In the genomic region with DNA sequence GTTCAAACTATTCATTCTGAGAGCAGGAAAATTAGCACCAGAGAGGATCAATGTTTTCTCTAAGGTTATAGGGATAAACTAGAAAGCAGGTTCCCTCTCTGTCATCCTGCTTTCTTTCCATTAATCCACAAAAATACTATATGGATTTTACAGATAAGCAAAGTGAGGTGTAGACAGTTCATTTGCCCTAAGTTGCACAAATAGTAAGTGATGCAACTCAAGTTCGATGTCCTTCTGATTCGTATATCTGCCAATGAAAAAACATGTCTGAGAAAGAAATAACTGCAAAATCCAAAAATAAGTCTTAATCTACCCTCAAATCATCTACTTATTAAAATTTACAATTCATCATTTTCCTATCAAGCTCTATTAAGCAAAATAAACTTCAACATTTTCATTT, we compare ENCODE assay signal across 16 cellular contexts.
"Had no signal": no experiment of that assay in that cellular context is flagged by ENCODE, and none has a peak within 500 bp of the region (broad histone marks: within the 10 kb centered on the region; RNA-seq: fewer than 3 reads in every experiment).

No MANE protein-coding gene starts in this region.

- ATAC-seq: activated CD8-positive, alpha-beta T cell treated with anti-CD3 and anti-CD28 coated beads for 36 hours had no signal

- H3K27ac ChIP-seq: ascending aorta, cardiac muscle cell, WERI-Rb-1 had no signal

- DNase-seq: activated CD4-positive, alpha-beta T cell treated with anti-CD3 and anti-CD28 coated beads for 1 hour; activated CD4-positive, alpha-beta T cell treated with anti-CD3 and anti-CD28 coated beads, Interleukin-2, amount 50 U/mL, for 4 hours; activated gamma-delta T cell; activated naive CD4-positive, alpha-beta T cell treated with Interleukin-2 at 50 U/mL for 16 hours; activated naive CD8-positive, alpha-beta T cell treated with anti-CD3 and anti-CD28 coated beads, Interleukin-2, amount 10 ng/mL, durations not matched to agents 7 days and 5 days; activated T-cell treated with anti-CD3 and anti-CD28 coated beads, Interleukin-2, amount 50 U/mL, for 24 hours; NCI-H1105; NCI-H1417 treated with DMSO at 0.1 percent for 48 hours; NCI-H2081 treated with DMSO at 0.1 percent for 48 hours; NCI-H446 treated with DMSO at 0.1 percent for 48 hours; Right ventricle myocardium superior; T1000 had no signal

- H3K9me3 ChIP-seq: ascending aorta had no signal

- H3K36me3 ChIP-seq: ascending aorta, cardiac muscle cell, WERI-Rb-1 had no signal

- H3K4me1 ChIP-seq: ascending aorta had no signal

- H3K4me3 ChIP-seq: ascending aorta, cardiac muscle cell had no signal

- H3K27me3 ChIP-seq: ascending aorta, cardiac muscle cell had no signal
